Comparison of ENCODE assay signal across 31 cellular contexts in genomic region chr13:19185865-19186645, GRCh38. TPM values are rescaled to one million over a fixed set of nuclear protein-coding genes. Genes with fewer than 3 reads are reported as not detected.
A peak's percentile ranks its signal among the peaks of the same experiment; 100 is the strongest.
DNase-seq lines count a peak whose midpoint lies in the region; ATAC-seq, FAIRE-seq and TF ChIP-seq lines count a peak whose summit lies in the region.
"Had no signal": no experiment of that assay in that cellular context is flagged by ENCODE, and none has a peak within 500 bp of the region (broad histone marks: within the 10 kb centered on the region; RNA-seq: fewer than 3 reads in every experiment).

No MANE protein-coding gene starts in this region.

- no peak overlapping the region for H2AFZ ChIP-seq in GM12878 (ENCODE audit: control insufficient read depth, low read depth, low read length)
- H2AFZ ChIP-seq: GM23338, neural progenitor cell, parathyroid adenoma had no signal

- no peaks in the 10 kb centered on the region for H3K36me3 ChIP-seq in GM12878 (ENCODE audit: control insufficient read depth in 2 of 2, insufficient read depth in 2 of 2, low read length in 1 of 2)
- H3K36me3 ChIP-seq: BLaER1 treated with 17β-estradiol and CSF1 and Interleukin-3, amounts not matched to agents 10 nM and 100 nM; left ventricle myocardium inferior; neural progenitor cell; stomach; tibial artery; WERI-Rb-1 had no signal

- peak; percentile 76 for ATAC-seq in GM18867 (IDR thresholded peaks at IDR 0.05; ENCODE audit: unreplicated experiment)
- peak; percentile 59 for ATAC-seq in HG03175 (IDR thresholded peaks at IDR 0.05; ENCODE audit: unreplicated experiment)
- ATAC-seq in GM12878, result no peak; the same call in 1 of the 3 replicates
- peak; percentile 74 to 79 for ATAC-seq in stimulated activated naive B cell treated with anti-CD40 and anti-IgM and Interleukin-4, amounts not matched to agents 10 μg/mL and 1 μg/mL and 100 μg/mL, for 72 hours (replicated peaks)
- ATAC-seq: activated CD8-positive, alpha-beta memory T cell treated with anti-CD3 and anti-CD28 coated beads, Interleukin-2, amount 10 ng/mL, durations not matched to agents 7 days and 5 days; effector memory CD8-positive, alpha-beta T cell; GM23338; right cardiac atrium had no signal

- TF ChIP-seq CTCF in GM12878 (IDR thresholded peaks at IDR 0.05 in 2 of 3, conservative IDR thresholded peaks at IDR 0.05 in 1 of 3; ENCODE audit: control insufficient read depth in 2 of 3, extremely low read depth in 1 of 3, insufficient read depth in 1 of 3, low read depth in 3 of 3, low read length in 3 of 3), result no peak

- no peak overlapping the region for H3K27ac ChIP-seq in GM12878 (ENCODE audit: control insufficient read depth, insufficient read depth)
- H3K27ac ChIP-seq: BLaER1 treated with 17β-estradiol and CSF1 and Interleukin-3, amounts not matched to agents 10 nM and 100 nM; left ventricle myocardium inferior; neural progenitor cell; parathyroid adenoma; stomach; tibial artery; WERI-Rb-1 had no signal

- H3K27me3 Mint-ChIP-seq in stimulated activated naive B cell treated with anti-CD40 and anti-IgM and Interleukin-4, amounts not matched to agents 10 μg/mL and 1 μg/mL and 100 μg/mL, for 72 hours, result no peaks in the 10 kb centered on the region
- H3K27me3 Mint-ChIP-seq: activated CD4-positive, alpha-beta T cell treated with anti-CD3 and anti-CD28 coated beads, Interleukin-2, amount 10 ng/mL, durations not matched to agents 7 days and 5 days; activated CD8-positive, alpha-beta memory T cell treated with anti-CD3 and anti-CD28 coated beads, Interleukin-2, amount 10 ng/mL, durations not matched to agents 7 days and 5 days; effector memory CD8-positive, alpha-beta T cell had no signal

- H3K4me1 ChIP-seq in GM12878 (ENCODE audit: control insufficient read depth, insufficient read depth, low read length), result no peaks in the 10 kb centered on the region
- H3K4me1 ChIP-seq: left ventricle myocardium inferior, neural progenitor cell, parathyroid adenoma, stomach, tibial artery had no signal

- DNase-seq in GM12878 (ENCODE audit: low read depth, low spot score) (no peak), A172 (ENCODE audit: low spot score) (no peak), globus pallidus (ENCODE audit: low spot score) (no peak), NCI-H1048 (lab: John Stamatoyannopoulos, UW) (no peak)
- peak; percentile 4 for DNase-seq in stimulated activated naive B cell treated with anti-CD40 and anti-IgM and Interleukin-4, amounts not matched to agents 10 μg/mL and 1 μg/mL and 100 μg/mL, for 72 hours
- DNase-seq: activated CD4-positive, alpha-beta T cell treated with anti-CD3 and anti-CD28 coated beads, Interleukin-2, amount 10 ng/mL, durations not matched to agents 7 days and 5 days; activated CD8-positive, alpha-beta memory T cell treated with anti-CD3 and anti-CD28 coated beads, Interleukin-2, amount 10 ng/mL, durations not matched to agents 7 days and 5 days; activated naive CD4-positive, alpha-beta T cell treated with anti-CD3 and anti-CD28 coated beads for 36 hours; activated T-cell treated with anti-CD3 and anti-CD28 coated beads, Interleukin-2, amount 50 U/mL, for 4 hours; caudate nucleus; DMS53; effector memory CD8-positive, alpha-beta T cell; islet precursor cell; left ventricle myocardium inferior; mesendoderm; NCI-H446; NCI-H774; right cardiac atrium; stimulated activated CD4-positive, alpha-beta T cell treated with anti-CD3 and anti-CD28 coated beads, Interleukin-2, amount 100 ng/mL, for 24 hours; stomach; tibial artery; WERI-Rb-1 had no signal

- H3K9me3 ChIP-seq in GM12878 (replicated peaks; ENCODE audit: control insufficient read depth, insufficient read depth, low read length), result no peaks in the 10 kb centered on the region; the same call in 2 of the 3 replicates
- H3K9me3 ChIP-seq: left ventricle myocardium inferior had no signal

- CTCF ChIA-PET in GM12878 (lab: Yijun Ruan, JAX), result no interaction called here

- WGBS in GM12878 (ENCODE audit: insufficient coverage, insufficient replicate concordance, low lambda C conversion rate, missing lambda C conversion rate), result 27% methylated on average over 5 of the region's 5 CpGs

- no TSS peak for BruUV-seq in GM12878 (replicated peaks; lab: Mats Ljungman, UMichigan)

- no peak overlapping the region for H3K9ac ChIP-seq in GM12878 (ENCODE audit: control insufficient read depth, insufficient read depth, low read length)
- H3K9ac ChIP-seq: BLaER1 treated with 17β-estradiol and CSF1 and Interleukin-3, amounts not matched to agents 10 nM and 100 nM; neural progenitor cell; parathyroid adenoma had no signal

- H3K4me3 Mint-ChIP-seq in stimulated activated naive B cell treated with anti-CD40 and anti-IgM and Interleukin-4, amounts not matched to agents 10 μg/mL and 1 μg/mL and 100 μg/mL, for 72 hours, result no peak overlapping the region
- H3K4me3 Mint-ChIP-seq: activated CD4-positive, alpha-beta T cell treated with anti-CD3 and anti-CD28 coated beads, Interleukin-2, amount 10 ng/mL, durations not matched to agents 7 days and 5 days; activated CD8-positive, alpha-beta memory T cell treated with anti-CD3 and anti-CD28 coated beads, Interleukin-2, amount 10 ng/mL, durations not matched to agents 7 days and 5 days; activated naive CD4-positive, alpha-beta T cell treated with anti-CD3 and anti-CD28 coated beads for 36 hours; activated T-cell treated with anti-CD3 and anti-CD28 coated beads, Interleukin-2, amount 50 U/mL, for 4 hours; effector memory CD8-positive, alpha-beta T cell; GM23338; IgD-negative memory B cell; neural progenitor cell had no signal

- TF ChIP-seq POLR2A in GM12878 (IDR thresholded peaks at IDR 0.05; ENCODE audit: low read depth, low read length), result no peak

- peaks cover 4% of the 10 kb centered on the region in 2 donors for H3K9me3 Mint-ChIP-seq in stimulated activated naive B cell treated with anti-CD40 and anti-IgM and Interleukin-4, amounts not matched to agents 10 μg/mL and 1 μg/mL and 100 μg/mL, for 72 hours
- H3K9me3 Mint-ChIP-seq: activated CD4-positive, alpha-beta T cell treated with anti-CD3 and anti-CD28 coated beads, Interleukin-2, amount 10 ng/mL, durations not matched to agents 7 days and 5 days; activated naive CD4-positive, alpha-beta T cell treated with anti-CD3 and anti-CD28 coated beads for 36 hours; activated T-cell treated with anti-CD3 and anti-CD28 coated beads, Interleukin-2, amount 50 U/mL, for 4 hours had no signal

- in situ Hi-C loops in GM12878 (cut with MboI), result no loop called here

- no peak overlapping the region for H3K4me2 ChIP-seq in GM12878 (ENCODE audit: control insufficient read depth, insufficient read depth)
- H3K4me2 ChIP-seq: BLaER1 treated with 17β-estradiol and CSF1 and Interleukin-3, amounts not matched to agents 10 nM and 100 nM; GM23338; neural progenitor cell had no signal

- no peak overlapping the region for H3K27ac Mint-ChIP-seq in stimulated activated naive B cell treated with anti-CD40 and anti-IgM and Interleukin-4, amounts not matched to agents 10 μg/mL and 1 μg/mL and 100 μg/mL, for 72 hours
- H3K27ac Mint-ChIP-seq: activated CD8-positive, alpha-beta memory T cell treated with anti-CD3 and anti-CD28 coated beads, Interleukin-2, amount 10 ng/mL, durations not matched to agents 7 days and 5 days; activated naive CD4-positive, alpha-beta T cell treated with anti-CD3 and anti-CD28 coated beads for 36 hours; effector memory CD8-positive, alpha-beta T cell; GM23338; IgD-negative memory B cell; neural progenitor cell had no signal

- SMC1A ChIA-PET in GM12878 (lab: Charles Lee; ENCODE audit: uncharacterized antibody, unreplicated experiment), result no interaction called here

- no peaks in the 10 kb centered on the region for H4K20me1 ChIP-seq in GM12878 (ENCODE audit: control insufficient read depth, insufficient read depth)
- H4K20me1 ChIP-seq: BLaER1 treated with 17β-estradiol and CSF1 and Interleukin-3, amounts not matched to agents 10 nM and 100 nM had no signal

- H3K27me3 ChIP-seq in GM12878 (replicated peaks in 1 of 2; ENCODE audit: control insufficient read depth in 2 of 2, insufficient read depth in 2 of 2, low read length in 1 of 2), result no peaks in the 10 kb centered on the region
- H3K27me3 ChIP-seq: BLaER1 treated with 17β-estradiol and CSF1 and Interleukin-3, amounts not matched to agents 10 nM and 100 nM; neural progenitor cell; stomach; tibial artery had no signal

- H3K4me1 Mint-ChIP-seq in stimulated activated naive B cell treated with anti-CD40 and anti-IgM and Interleukin-4, amounts not matched to agents 10 μg/mL and 1 μg/mL and 100 μg/mL, for 72 hours, result no peaks in the 10 kb centered on the region
- H3K4me1 Mint-ChIP-seq: activated CD4-positive, alpha-beta T cell treated with anti-CD3 and anti-CD28 coated beads, Interleukin-2, amount 10 ng/mL, durations not matched to agents 7 days and 5 days; activated CD8-positive, alpha-beta memory T cell treated with anti-CD3 and anti-CD28 coated beads, Interleukin-2, amount 10 ng/mL, durations not matched to agents 7 days and 5 days; GM23338; neural progenitor cell had no signal

- H3K4me3 ChIP-seq in GM12878, result no peak overlapping the region
- H3K4me3 ChIP-seq: BLaER1 treated with 17β-estradiol and CSF1 and Interleukin-3, amounts not matched to agents 10 nM and 100 nM; GM23338; left ventricle myocardium inferior; neural progenitor cell; stomach; tibial artery had no signal

- intact Hi-C loops in GM12878 (cut with micrococcal nuclease; ENCODE audit: unreplicated experiment), result no loop called here

- FAIRE-seq in GM12878 (lab: Jason Lieb, UNC), result no peak

- POLR2A ChIA-PET in GM12878 (lab: Charles Lee), result no interaction called here

- TF ChIP-seq RAD21 in GM12878 (IDR thresholded peaks at IDR 0.05; ENCODE audit: insufficient read depth, low read depth, low read length), result no peak

- RAD21 ChIA-PET in GM12878 (lab: Charles Lee; ENCODE audit: unreplicated experiment), result interaction anchor here (1.3 kb wide), 1 partner anchor 32 kb away, joined by 3 read pairs; no protein-coding TSS in a partner anchor

- no peak for TF ChIP-seq EP300 in GM12878 (IDR thresholded peaks at IDR 0.05; ENCODE audit: borderline replicate concordance in 1 of 2, control insufficient read depth in 1 of 2, low read depth in 2 of 2, low read length in 2 of 2)

- no peaks in the 10 kb centered on the region for H3K79me2 ChIP-seq in GM12878 (ENCODE audit: control insufficient read depth, insufficient read depth, low read length)
- H3K79me2 ChIP-seq: parathyroid adenoma had no signal

- peaks cover 0 to 3% of the 10 kb centered on the region in 2 donors for H3K36me3 Mint-ChIP-seq in stimulated activated naive B cell treated with anti-CD40 and anti-IgM and Interleukin-4, amounts not matched to agents 10 μg/mL and 1 μg/mL and 100 μg/mL, for 72 hours
- H3K36me3 Mint-ChIP-seq: activated CD8-positive, alpha-beta memory T cell treated with anti-CD3 and anti-CD28 coated beads, Interleukin-2, amount 10 ng/mL, durations not matched to agents 7 days and 5 days; IgD-negative memory B cell; neural progenitor cell had no signal

RNA-seq across cellular contexts. Expression of gene TUBA3C, which starts 4.4 kb away (rescaled TPM):
- total RNA-seq in GM12878 (2013; cell fraction: nucleolus; rRNA removed), result not detected in 2 replicates
- total RNA-seq in GM12878 (2014; rRNA removed) (not detected in 2 replicates), GM12878 (2014; rRNA removed; fragmentation: Illumina TruSeq; extraction: Trizol) (not detected in 2 replicates), GM12878 (2021) (not detected in 2 replicates)
- polyA plus RNA-seq in GM12878 (2011; ENCODE audit: low read depth), result not detected
- polyA plus RNA-seq in GM12878 (2011; rRNA removed) (1.6 and 4.5 TPM in 2 replicates), GM12878 (2014; fragmentation: Illumina TruSeq; extraction: Trizol) (0.04 TPM in 1 of 2 replicates, not detected in the other), GM12878 (2014; fragmentation: Nextera tagmentation; extraction: Ambion mirVana) (not detected), GM12878 (2014; rRNA removed) (0.29 and 0.36 TPM in 2 replicates), GM12878 (2016; fragmentation: Nextera tagmentation; extraction: Ambion mirVana) (under 1 TPM; 0.23 to 0.31 TPM)
- polyA plus RNA-seq in GM12878 (2011; cell fraction: cytosol; rRNA removed), result 4.7 and 7.0 TPM in 2 replicates
- polyA plus RNA-seq in GM12878 (2011; cell fraction: nucleus; rRNA removed), result 2.4 TPM in 2 replicates
- not detected in 2 replicates for polyA plus RNA-seq in GM12878 (2012)
- polyA minus RNA-seq in GM12878 (2011; rRNA and poly(A)+ RNA removed), result 5.1 and 5.8 TPM in 2 replicates
- polyA minus RNA-seq in GM12878 (2011; cell fraction: cytosol; rRNA and poly(A)+ RNA removed), result 1.2 TPM in 1 of 2 replicates, not detected in the other
- 0.36 and 0.67 TPM in 2 replicates for polyA minus RNA-seq in GM12878 (2011; cell fraction: nucleus; rRNA and poly(A)+ RNA removed)
- total RNA-seq in A172 (2014; rRNA removed; shearing (Covaris generic)), result 65.6 and 69.2 TPM in 2 replicates
- total RNA-seq: activated CD4-positive, alpha-beta T cell treated with anti-CD3 and anti-CD28 coated beads, Interleukin-2, amount 10 ng/mL, durations not matched to agents 7 days and 5 days; activated CD8-positive, alpha-beta memory T cell treated with anti-CD3 and anti-CD28 coated beads, Interleukin-2, amount 10 ng/mL, durations not matched to agents 7 days and 5 days; activated naive CD4-positive, alpha-beta T cell treated with anti-CD3 and anti-CD28 coated beads for 36 hours; activated T-cell treated with anti-CD3 and anti-CD28 coated beads, Interleukin-2, amount 50 U/mL, for 4 hours; epithelial cell of proximal tubule; GM23338; left ventricle myocardium inferior; right cardiac atrium; stomach had no signal
- polyA plus RNA-seq: adipose tissue, GM23338, IgD-negative memory B cell had no signal

Comparison
In these comparisons a context has a peak if more than half of its experiments do, and no peak if none do; other contexts are left out.
1. RNA of gene TUBA3C, which starts 4.4 kb away (total RNA-seq): 65.6 to 69.2 TPM in A172; not detected in GM12878; every median in the first group is over 10 times any median in the second.